30 cellular contexts compared by ENCODE assay signal in the genomic region with DNA sequence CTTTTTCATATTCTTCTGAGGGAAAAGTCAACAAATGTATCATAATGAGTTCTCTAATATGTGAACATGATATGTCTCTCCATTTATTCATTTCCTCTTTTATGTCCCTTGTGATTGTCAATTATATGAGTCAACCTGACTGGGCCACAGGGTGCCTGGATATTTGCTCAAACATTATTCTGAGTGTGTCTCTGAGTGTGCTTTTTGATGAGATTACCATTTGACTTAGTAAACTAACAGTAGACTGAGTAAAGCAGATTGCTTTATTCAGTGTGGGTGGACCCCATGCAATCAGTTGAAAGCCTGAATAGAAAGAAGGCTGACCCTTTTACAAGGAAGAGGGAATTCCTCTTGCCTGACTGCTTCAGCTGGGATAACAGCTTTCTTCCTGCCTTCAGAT.
A peak's percentile ranks its signal among the peaks of the same experiment; 100 is the strongest.
DNase-seq lines count a peak whose midpoint lies in the region; ATAC-seq, FAIRE-seq and TF ChIP-seq lines count a peak whose summit lies in the region.
"Had no signal": no experiment of that assay in that cellular context is flagged by ENCODE, and none has a peak within 500 bp of the region (broad histone marks: within the 10 kb centered on the region; RNA-seq: fewer than 3 reads in every experiment).

No MANE protein-coding gene starts in this region.

- no peak for TF ChIP-seq CTCF in bronchial epithelial cell (IDR thresholded peaks at IDR 0.05; ENCODE audit: insufficient read depth, low read length, severe bottlenecking)

- H3K27me3 ChIP-seq in bronchial epithelial cell (ENCODE audit: control insufficient read depth, insufficient read depth, low read length): no peaks in the 10 kb centered on the region
- H3K27me3 ChIP-seq: adrenal gland; BLaER1 treated with 17β-estradiol and CSF1 and Interleukin-3, amounts not matched to agents 10 nM and 100 nM; breast epithelium; foreskin keratinocyte; SJSA1; uterus had no signal

- ATAC-seq in GM21717 (IDR thresholded peaks at IDR 0.05; ENCODE audit: unreplicated experiment) (no peak), GM21737 (IDR thresholded peaks at IDR 0.05; ENCODE audit: unreplicated experiment) (no peak)
- ATAC-seq: activated CD4-positive, alpha-beta T cell treated with anti-CD3 and anti-CD28 coated beads for 36 hours; esophagus mucosa; foreskin keratinocyte; naive thymus-derived CD4-positive, alpha-beta T cell; stimulated activated effector memory CD8-positive, alpha-beta T cell treated with anti-CD3 and anti-CD28 coated beads, Interleukin-12 subunit alpha, Interleukin-12 subunit beta, amount 100 ng/mL, for 72 hours had no signal

- no peak for FAIRE-seq in bronchial epithelial cell (lab: Jason Lieb, UNC)
- FAIRE-seq: colon, small intestine had no signal

- H3K4me3 ChIP-seq in bronchial epithelial cell (ENCODE audit: low read depth, low read length): no peak overlapping the region
- H3K4me3 ChIP-seq: adrenal gland; BLaER1 treated with 17β-estradiol and CSF1 and Interleukin-3, amounts not matched to agents 10 nM and 100 nM; breast epithelium; hepatocyte; left ventricle myocardium inferior; SJSA1; thoracic aorta; uterus had no signal

- DNase-seq in COLO668 (lab: John Stamatoyannopoulos, UW; ENCODE audit: unreplicated experiment): peak; percentile 29
- peak; percentile 50 for DNase-seq in NCI-H1092 (lab: John Stamatoyannopoulos, UW)
- DNase-seq in NCI-H748 treated with DMSO at 0.1 percent for 48 hours (lab: John Stamatoyannopoulos, UW): peak; percentile 6
- DNase-seq in bronchial epithelial cell (ENCODE audit: low read depth): peak; percentile 74
- DNase-seq in HPDE6-E6E7 (ENCODE audit: extremely low spot score): no peak
- DNase-seq in 8988T: no peak
- DNase-seq: activated CD4-positive, alpha-beta T cell treated with anti-CD3 and anti-CD28 coated beads for 36 hours; activated CD8-positive, alpha-beta memory T cell treated with anti-CD3 and anti-CD28 coated beads for 24 hours; activated T-cell treated with anti-CD3 and anti-CD28 coated beads, Interleukin-2, amount 50 U/mL, for 1 hour; adrenal gland; effector memory CD4-positive, alpha-beta T cell; EL; immature natural killer cell; left ventricle myocardium inferior; naive thymus-derived CD4-positive, alpha-beta T cell; retina; small intestine; T-helper 1 cell; uterus had no signal

- no peaks in the 10 kb centered on the region for H3K36me3 ChIP-seq in bronchial epithelial cell (ENCODE audit: control insufficient read depth, insufficient read depth, low read length)
- H3K36me3 ChIP-seq: adrenal gland; BLaER1 treated with 17β-estradiol and CSF1 and Interleukin-3, amounts not matched to agents 10 nM and 100 nM; breast epithelium; left ventricle myocardium inferior; SJSA1; thoracic aorta; uterus had no signal

Comparison
In these comparisons a context has a peak if more than half of its experiments do, and no peak if none do; other contexts are left out.
1. DNase-seq: peak in COLO668 (single experiment), NCI-H1092 (single experiment), NCI-H748 treated with DMSO at 0.1 percent for 48 hours (single experiment) and bronchial epithelial cell (single experiment); none in HPDE6-E6E7 (single experiment) and 8988T (single experiment).